Comparison of ENCODE assay signal across 2 cellular contexts in the genomic region with DNA sequence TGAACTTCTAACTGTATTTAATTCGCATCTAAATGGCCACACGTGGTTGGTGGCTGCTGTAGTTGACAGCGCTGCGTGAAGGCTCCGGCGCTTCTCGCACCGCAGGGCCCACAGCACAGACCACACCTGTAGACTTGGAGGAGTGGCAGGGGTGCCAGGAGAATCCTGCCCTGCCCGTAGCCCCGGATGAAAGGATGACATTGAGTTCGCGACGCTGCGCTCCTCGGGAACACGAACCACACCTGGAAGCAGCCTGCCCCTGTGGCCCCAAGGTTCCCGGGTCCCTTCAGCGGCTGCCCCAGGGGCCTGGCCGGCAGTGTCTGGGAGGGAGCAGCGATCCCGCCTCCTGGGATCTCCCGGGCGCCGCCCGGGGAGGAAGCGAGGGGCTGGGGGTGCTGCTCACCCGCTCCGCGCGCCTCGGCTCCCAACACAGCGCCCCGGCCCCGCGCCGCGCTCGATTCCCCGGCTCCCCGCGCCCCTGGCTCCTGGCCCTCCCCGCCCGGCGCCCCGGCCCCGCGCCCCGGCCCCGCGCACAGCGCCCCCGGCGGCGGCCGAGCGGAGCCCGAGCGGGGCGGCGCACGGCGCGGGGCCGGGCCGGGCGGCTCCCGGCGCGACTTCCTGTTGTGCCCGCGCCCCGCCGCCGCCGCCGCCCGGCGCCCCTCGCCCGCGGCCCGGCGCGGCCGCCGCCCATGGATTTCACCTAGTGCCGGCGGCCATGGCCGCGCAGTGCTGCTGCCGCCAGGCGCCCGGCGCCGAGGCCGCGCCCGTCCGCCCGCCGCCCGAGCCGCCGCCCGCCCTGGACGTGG.
TF ChIP-seq lines count a peak whose summit lies in the region.

A gene with protein sequence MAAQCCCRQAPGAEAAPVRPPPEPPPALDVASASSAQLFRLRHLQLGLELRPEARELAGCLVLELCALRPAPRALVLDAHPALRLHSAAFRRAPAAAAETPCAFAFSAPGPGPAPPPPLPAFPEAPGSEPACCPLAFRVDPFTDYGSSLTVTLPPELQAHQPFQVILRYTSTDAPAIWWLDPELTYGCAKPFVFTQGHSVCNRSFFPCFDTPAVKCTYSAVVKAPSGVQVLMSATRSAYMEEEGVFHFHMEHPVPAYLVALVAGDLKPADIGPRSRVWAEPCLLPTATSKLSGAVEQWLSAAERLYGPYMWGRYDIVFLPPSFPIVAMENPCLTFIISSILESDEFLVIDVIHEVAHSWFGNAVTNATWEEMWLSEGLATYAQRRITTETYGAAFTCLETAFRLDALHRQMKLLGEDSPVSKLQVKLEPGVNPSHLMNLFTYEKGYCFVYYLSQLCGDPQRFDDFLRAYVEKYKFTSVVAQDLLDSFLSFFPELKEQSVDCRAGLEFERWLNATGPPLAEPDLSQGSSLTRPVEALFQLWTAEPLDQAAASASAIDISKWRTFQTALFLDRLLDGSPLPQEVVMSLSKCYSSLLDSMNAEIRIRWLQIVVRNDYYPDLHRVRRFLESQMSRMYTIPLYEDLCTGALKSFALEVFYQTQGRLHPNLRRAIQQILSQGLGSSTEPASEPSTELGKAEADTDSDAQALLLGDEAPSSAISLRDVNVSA (plus strand): TSS at position 613 of the 806 bp plus-strand sequence. CDS start 103 bp downstream, at position 716.

TF ChIP-seq in HEK293, 187 proteins besides CTCF, POLR2A, EP300 and RAD21 (continued from another document and continues in another):
- TF ChIP-seq SP2 (tag by site-specific recombination; IDR thresholded peaks at IDR 0.05), result peak; percentile 49
- TF ChIP-seq, protein P1, sequence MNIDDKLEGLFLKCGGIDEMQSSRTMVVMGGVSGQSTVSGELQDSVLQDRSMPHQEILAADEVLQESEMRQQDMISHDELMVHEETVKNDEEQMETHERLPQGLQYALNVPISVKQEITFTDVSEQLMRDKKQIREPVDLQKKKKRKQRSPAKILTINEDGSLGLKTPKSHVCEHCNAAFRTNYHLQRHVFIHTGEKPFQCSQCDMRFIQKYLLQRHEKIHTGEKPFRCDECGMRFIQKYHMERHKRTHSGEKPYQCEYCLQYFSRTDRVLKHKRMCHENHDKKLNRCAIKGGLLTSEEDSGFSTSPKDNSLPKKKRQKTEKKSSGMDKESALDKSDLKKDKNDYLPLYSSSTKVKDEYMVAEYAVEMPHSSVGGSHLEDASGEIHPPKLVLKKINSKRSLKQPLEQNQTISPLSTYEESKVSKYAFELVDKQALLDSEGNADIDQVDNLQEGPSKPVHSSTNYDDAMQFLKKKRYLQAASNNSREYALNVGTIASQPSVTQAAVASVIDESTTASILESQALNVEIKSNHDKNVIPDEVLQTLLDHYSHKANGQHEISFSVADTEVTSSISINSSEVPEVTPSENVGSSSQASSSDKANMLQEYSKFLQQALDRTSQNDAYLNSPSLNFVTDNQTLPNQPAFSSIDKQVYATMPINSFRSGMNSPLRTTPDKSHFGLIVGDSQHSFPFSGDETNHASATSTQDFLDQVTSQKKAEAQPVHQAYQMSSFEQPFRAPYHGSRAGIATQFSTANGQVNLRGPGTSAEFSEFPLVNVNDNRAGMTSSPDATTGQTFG (tag by site-specific recombination; IDR thresholded peaks at IDR 0.05; ENCODE audit: borderline replicate concordance), result no peak
- TF ChIP-seq ZNF830 (tag by site-specific recombination; IDR thresholded peaks at IDR 0.05; ENCODE audit: low read depth), result no peak
- TF ChIP-seq, protein P2, sequence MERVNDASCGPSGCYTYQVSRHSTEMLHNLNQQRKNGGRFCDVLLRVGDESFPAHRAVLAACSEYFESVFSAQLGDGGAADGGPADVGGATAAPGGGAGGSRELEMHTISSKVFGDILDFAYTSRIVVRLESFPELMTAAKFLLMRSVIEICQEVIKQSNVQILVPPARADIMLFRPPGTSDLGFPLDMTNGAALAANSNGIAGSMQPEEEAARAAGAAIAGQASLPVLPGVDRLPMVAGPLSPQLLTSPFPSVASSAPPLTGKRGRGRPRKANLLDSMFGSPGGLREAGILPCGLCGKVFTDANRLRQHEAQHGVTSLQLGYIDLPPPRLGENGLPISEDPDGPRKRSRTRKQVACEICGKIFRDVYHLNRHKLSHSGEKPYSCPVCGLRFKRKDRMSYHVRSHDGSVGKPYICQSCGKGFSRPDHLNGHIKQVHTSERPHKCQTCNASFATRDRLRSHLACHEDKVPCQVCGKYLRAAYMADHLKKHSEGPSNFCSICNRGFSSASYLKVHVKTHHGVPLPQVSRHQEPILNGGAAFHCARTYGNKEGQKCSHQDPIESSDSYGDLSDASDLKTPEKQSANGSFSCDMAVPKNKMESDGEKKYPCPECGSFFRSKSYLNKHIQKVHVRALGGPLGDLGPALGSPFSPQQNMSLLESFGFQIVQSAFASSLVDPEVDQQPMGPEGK (tag by site-specific recombination; IDR thresholded peaks at IDR 0.05), result peak; percentile 60
- TF ChIP-seq GLIS1 (tag by site-specific recombination; IDR thresholded peaks at IDR 0.05), result peak; percentile 35; the same call in 1 of the 2 replicates
- TF ChIP-seq, protein P3, sequence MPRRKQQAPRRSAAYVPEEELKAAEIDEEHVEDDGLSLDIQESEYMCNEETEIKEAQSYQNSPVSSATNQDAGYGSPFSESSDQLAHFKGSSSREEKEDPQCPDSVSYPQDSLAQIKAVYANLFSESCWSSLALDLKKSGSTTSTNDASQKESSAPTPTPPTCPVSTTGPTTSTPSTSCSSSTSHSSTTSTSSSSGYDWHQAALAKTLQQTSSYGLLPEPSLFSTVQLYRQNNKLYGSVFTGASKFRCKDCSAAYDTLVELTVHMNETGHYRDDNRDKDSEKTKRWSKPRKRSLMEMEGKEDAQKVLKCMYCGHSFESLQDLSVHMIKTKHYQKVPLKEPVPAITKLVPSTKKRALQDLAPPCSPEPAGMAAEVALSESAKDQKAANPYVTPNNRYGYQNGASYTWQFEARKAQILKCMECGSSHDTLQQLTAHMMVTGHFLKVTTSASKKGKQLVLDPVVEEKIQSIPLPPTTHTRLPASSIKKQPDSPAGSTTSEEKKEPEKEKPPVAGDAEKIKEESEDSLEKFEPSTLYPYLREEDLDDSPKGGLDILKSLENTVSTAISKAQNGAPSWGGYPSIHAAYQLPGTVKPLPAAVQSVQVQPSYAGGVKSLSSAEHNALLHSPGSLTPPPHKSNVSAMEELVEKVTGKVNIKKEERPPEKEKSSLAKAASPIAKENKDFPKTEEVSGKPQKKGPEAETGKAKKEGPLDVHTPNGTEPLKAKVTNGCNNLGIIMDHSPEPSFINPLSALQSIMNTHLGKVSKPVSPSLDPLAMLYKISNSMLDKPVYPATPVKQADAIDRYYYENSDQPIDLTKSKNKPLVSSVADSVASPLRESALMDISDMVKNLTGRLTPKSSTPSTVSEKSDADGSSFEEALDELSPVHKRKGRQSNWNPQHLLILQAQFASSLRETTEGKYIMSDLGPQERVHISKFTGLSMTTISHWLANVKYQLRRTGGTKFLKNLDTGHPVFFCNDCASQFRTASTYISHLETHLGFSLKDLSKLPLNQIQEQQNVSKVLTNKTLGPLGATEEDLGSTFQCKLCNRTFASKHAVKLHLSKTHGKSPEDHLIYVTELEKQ (tag by site-specific recombination; IDR thresholded peaks at IDR 0.05; ENCODE audit: borderline replicate concordance), result no peak
- TF ChIP-seq SP3 (tag by site-specific recombination; IDR thresholded peaks at IDR 0.05), result no peak; the same call in 1 of the 2 replicates
- TF ChIP-seq ZNF350 (tag by site-specific recombination; IDR thresholded peaks at IDR 0.05), result no peak
- peak; percentile 33 for TF ChIP-seq ZNF335 (tag by site-specific recombination; conservative IDR thresholded peaks at IDR 0.05)
- TF ChIP-seq KLF9 (tag by site-specific recombination; IDR thresholded peaks at IDR 0.05; ENCODE audit: low read depth), result 0 out of 2 replicates have a peak, but pooled peaks have one; percentile 15
- no peak for TF ChIP-seq ZNF791 (tag by site-specific recombination; IDR thresholded peaks at IDR 0.05)
- TF ChIP-seq, protein P4, sequence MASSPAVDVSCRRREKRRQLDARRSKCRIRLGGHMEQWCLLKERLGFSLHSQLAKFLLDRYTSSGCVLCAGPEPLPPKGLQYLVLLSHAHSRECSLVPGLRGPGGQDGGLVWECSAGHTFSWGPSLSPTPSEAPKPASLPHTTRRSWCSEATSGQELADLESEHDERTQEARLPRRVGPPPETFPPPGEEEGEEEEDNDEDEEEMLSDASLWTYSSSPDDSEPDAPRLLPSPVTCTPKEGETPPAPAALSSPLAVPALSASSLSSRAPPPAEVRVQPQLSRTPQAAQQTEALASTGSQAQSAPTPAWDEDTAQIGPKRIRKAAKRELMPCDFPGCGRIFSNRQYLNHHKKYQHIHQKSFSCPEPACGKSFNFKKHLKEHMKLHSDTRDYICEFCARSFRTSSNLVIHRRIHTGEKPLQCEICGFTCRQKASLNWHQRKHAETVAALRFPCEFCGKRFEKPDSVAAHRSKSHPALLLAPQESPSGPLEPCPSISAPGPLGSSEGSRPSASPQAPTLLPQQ (tag by site-specific recombination; IDR thresholded peaks at IDR 0.05), result peak; percentile 54; the same call in 1 of the 2 replicates

TF ChIP-seq in endothelial cell of umbilical vein, 7 proteins besides CTCF, POLR2A, EP300 and RAD21 (continued from another document):
- TF ChIP-seq, protein P5, sequence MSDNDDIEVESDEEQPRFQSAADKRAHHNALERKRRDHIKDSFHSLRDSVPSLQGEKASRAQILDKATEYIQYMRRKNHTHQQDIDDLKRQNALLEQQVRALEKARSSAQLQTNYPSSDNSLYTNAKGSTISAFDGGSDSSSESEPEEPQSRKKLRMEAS (IDR thresholded peaks at IDR 0.05; ENCODE audit: insufficient read depth, insufficient read length), result no peak
- TF ChIP-seq POLR2AphosphoS5 (IDR thresholded peaks at IDR 0.05; ENCODE audit: insufficient read depth, low read depth, low read length), result no peak
TF ChIP-seq in endothelial cell of umbilical vein: peak in this region for 0.
